ENCODE assay signal across 2 cellular contexts in genomic region chr20:48926816-48927215, GRCh38.
TF ChIP-seq lines count a peak whose summit lies in the region.

No MANE protein-coding gene starts in this region.

TF ChIP-seq in HepG2, 621 proteins besides CTCF, POLR2A, EP300 and RAD21:
- TF ChIP-seq AKNA (CRISPR knock-in tag; IDR thresholded peaks at IDR 0.05; ENCODE audit: borderline replicate concordance) (no peak), ZNF460 (CRISPR knock-in tag; IDR thresholded peaks at IDR 0.05; ENCODE audit: borderline replicate concordance) (no peak), ZNF383 (CRISPR knock-in tag; IDR thresholded peaks at IDR 0.05; ENCODE audit: borderline replicate concordance) (no peak), RBM22 (optimal IDR thresholded peaks at IDR 0.05; ENCODE audit: low read length) (peak; percentile 73), SIX1 (CRISPR knock-in tag; IDR thresholded peaks at IDR 0.05; ENCODE audit: borderline replicate concordance) (no peak), HBP1 (CRISPR knock-in tag; IDR thresholded peaks at IDR 0.05; ENCODE audit: low read depth) (no peak), ZNF17 (CRISPR knock-in tag; IDR thresholded peaks at IDR 0.05) (no peak), TARDBP (CRISPR knock-in tag; IDR thresholded peaks at IDR 0.05) (0 out of 2 replicates have a peak, but pooled peaks have one; percentile 22), ONECUT2 (CRISPR knock-in tag; IDR thresholded peaks at IDR 0.05) (no peak), SCMH1 (CRISPR knock-in tag; IDR thresholded peaks at IDR 0.05; ENCODE audit: borderline replicate concordance) (no peak), ZNF276 (CRISPR knock-in tag; IDR thresholded peaks at IDR 0.05; ENCODE audit: low read depth) (no peak), RNF2 (conservative IDR thresholded peaks at IDR 0.05; ENCODE audit: low read depth) (no peak), ZNF549 (CRISPR knock-in tag; IDR thresholded peaks at IDR 0.05) (no peak), HINFP (CRISPR knock-in tag; IDR thresholded peaks at IDR 0.05; ENCODE audit: low read depth) (no peak), ZNF501 (CRISPR knock-in tag; IDR thresholded peaks at IDR 0.05) (0 out of 2 replicates have a peak, but pooled peaks have one; percentile 19)

TF ChIP-seq in GM12878, 131 proteins besides CTCF, POLR2A, EP300 and RAD21:
- no peak for TF ChIP-seq NRF1 (conservative IDR thresholded peaks at IDR 0.05; ENCODE audit: low read depth, low read length)
- no peak for TF ChIP-seq BRCA1 (IDR thresholded peaks at IDR 0.05; ENCODE audit: low read depth, low read length)
- TF ChIP-seq PAX8 (IDR thresholded peaks at IDR 0.05): no peak
- no peak for TF ChIP-seq TCF12 (IDR thresholded peaks at IDR 0.05; ENCODE audit: low read depth, low read length)
